In genomic region chr1:193013005-193013404, GRCh38 we compare ENCODE assay signal across 17 cellular contexts. TPM values are rescaled to one million over a fixed set of nuclear protein-coding genes. Genes with fewer than 3 reads are reported as not detected.
DNase-seq lines count a peak whose midpoint lies in the region; ATAC-seq and TF ChIP-seq lines count a peak whose summit lies in the region.
"Had no signal": no experiment of that assay in that cellular context is flagged by ENCODE, and none has a peak within 500 bp of the region (broad histone marks: within the 10 kb centered on the region; RNA-seq: fewer than 3 reads in every experiment).

No MANE protein-coding gene starts in this region.

- no peak for TF ChIP-seq CTCF in fibroblast of pulmonary artery (IDR thresholded peaks at IDR 0.05; ENCODE audit: low read length, missing control alignments)
- no peak for TF ChIP-seq CTCF in vagina (IDR thresholded peaks at IDR 0.05)

- H3K4me1 ChIP-seq in vagina: no peaks in the 10 kb centered on the region
- H3K4me1 ChIP-seq in SJCRH30: no peaks in the 10 kb centered on the region
- H3K4me1 ChIP-seq: thyroid gland had no signal

- H3K9me3 ChIP-seq in vagina (no peaks in the 10 kb centered on the region), SJCRH30 (replicated peaks) (no peaks in the 10 kb centered on the region)
- H3K9me3 ChIP-seq: MG63, thyroid gland had no signal

- no peaks in the 10 kb centered on the region for H3K36me3 ChIP-seq in vagina
- H3K36me3 ChIP-seq in SJCRH30: no peaks in the 10 kb centered on the region
- H3K36me3 ChIP-seq: thyroid gland had no signal

- H3K4me3 ChIP-seq in fibroblast of pulmonary artery (replicated peaks; ENCODE audit: low read depth, low read length): no peak overlapping the region
- H3K4me3 ChIP-seq in vagina: no peak overlapping the region
- H3K4me3 ChIP-seq in SJCRH30: no peak overlapping the region
- H3K4me3 ChIP-seq: MG63, thyroid gland had no signal

- H3K27ac ChIP-seq in vagina: no peak overlapping the region
- H3K27ac ChIP-seq in SJCRH30: no peak overlapping the region
- H3K27ac ChIP-seq: thyroid gland had no signal

- no peak for TF ChIP-seq POLR2A in vagina (IDR thresholded peaks at IDR 0.05)

- DNase-seq in CD1c-positive myeloid dendritic cell (ENCODE audit: extremely low spot score) (peak; percentile 32), fibroblast of pulmonary artery (ENCODE audit: low read depth) (peak; percentile 52), non-pigmented ciliary epithelial cell (ENCODE audit: low read depth) (peak; percentile 11), vagina (ENCODE audit: extremely low spot score in 2 of 2) (no peak), SJCRH30 (no peak), pons (ENCODE audit: low spot score) (no peak)
- no peak for DNase-seq in effector CD4-positive, alpha-beta T cell
- DNase-seq: anterior cingulate cortex; CD4-positive, alpha-beta memory T cell; glutamatergic neuron; GOT3; MG63; NCI-H2171 treated with DMSO at 0.1 percent for 48 hours; stimulated activated CD8-positive, alpha-beta memory T cell treated with anti-CD3 and anti-CD28 coated beads, Interleukin-4, amount 100 ng/mL, for 48 hours; thyroid gland had no signal

- intact Hi-C loops in vagina (cut with DNase I): no loop called here

- ATAC-seq in SK-N-SH treated with all-trans-retinoic acid at 6 μM for 48 hours: peak; percentile 69
- ATAC-seq: activated T-helper 17 cell treated with anti-CD3 and anti-CD28 coated beads, Interleukin-2, amount 50 U/mL, for 72 hours had no signal

- H3K27me3 ChIP-seq in vagina (no peaks in the 10 kb centered on the region), SJCRH30 (no peaks in the 10 kb centered on the region)
- H3K27me3 ChIP-seq: MG63, thyroid gland had no signal

TF ChIP-seq in SK-N-SH treated with all-trans-retinoic acid at 6 μM for 48 hours, 23 proteins besides CTCF, POLR2A, EP300 and RAD21:
- TF ChIP-seq ISL1 (CRISPR knock-in tag; IDR thresholded peaks at IDR 0.05) (no peak), POU6F1 (CRISPR knock-in tag; IDR thresholded peaks at IDR 0.05; ENCODE audit: borderline replicate concordance, low read depth) (no peak), OSR1 (CRISPR knock-in tag; IDR thresholded peaks at IDR 0.05) (no peak), TSHZ2 (CRISPR knock-in tag; IDR thresholded peaks at IDR 0.05) (no peak), TOX (CRISPR knock-in tag; IDR thresholded peaks at IDR 0.05; ENCODE audit: borderline replicate concordance) (no peak), PPARA (CRISPR knock-in tag; IDR thresholded peaks at IDR 0.05; ENCODE audit: borderline replicate concordance) (no peak), ZNF565 (CRISPR knock-in tag; conservative IDR thresholded peaks at IDR 0.05; ENCODE audit: low read depth) (no peak), PATZ1 (CRISPR knock-in tag; IDR thresholded peaks at IDR 0.05; ENCODE audit: borderline replicate concordance) (no peak), ZFP30 (CRISPR knock-in tag; IDR thresholded peaks at IDR 0.05) (no peak), ZNF70 (CRISPR knock-in tag; IDR thresholded peaks at IDR 0.05) (no peak), GLIS3 (CRISPR knock-in tag; IDR thresholded peaks at IDR 0.05) (no peak), TCF4 (CRISPR knock-in tag; IDR thresholded peaks at IDR 0.05; ENCODE audit: borderline replicate concordance) (no peak), BACH2 (CRISPR knock-in tag; IDR thresholded peaks at IDR 0.05; ENCODE audit: borderline replicate concordance) (no peak), ZC3H10 (CRISPR knock-in tag; IDR thresholded peaks at IDR 0.05) (no peak), SNAI2 (CRISPR knock-in tag; IDR thresholded peaks at IDR 0.05) (no peak)

RNA-seq across cellular contexts. Expression of gene UCHL5, which starts 46.2 kb away (rescaled TPM):
- total RNA-seq in vagina: 17.4 TPM
- total RNA-seq in SJCRH30 (2014; rRNA removed; shearing (Covaris generic)): 36.1 and 42.2 TPM in 2 replicates

RNA-seq across cellular contexts. Expression of gene RO60, which starts 46.4 kb away (rescaled TPM):
- 79.8 TPM for total RNA-seq in vagina
- 80.9 and 91.9 TPM in 2 replicates for total RNA-seq in SJCRH30 (2014; rRNA removed; shearing (Covaris generic))

Comparison
In these comparisons a context has a peak if more than half of its experiments do, and no peak if none do; other contexts are left out.
1. DNase-seq: peak in CD1c-positive myeloid dendritic cell (single experiment), fibroblast of pulmonary artery (single experiment) and non-pigmented ciliary epithelial cell (single experiment); none in vagina (0 of 2), effector CD4-positive, alpha-beta T cell (single experiment), SJCRH30 (0 of 2) and pons (single experiment).